14 cellular contexts compared by ENCODE assay signal in the genomic region with DNA sequence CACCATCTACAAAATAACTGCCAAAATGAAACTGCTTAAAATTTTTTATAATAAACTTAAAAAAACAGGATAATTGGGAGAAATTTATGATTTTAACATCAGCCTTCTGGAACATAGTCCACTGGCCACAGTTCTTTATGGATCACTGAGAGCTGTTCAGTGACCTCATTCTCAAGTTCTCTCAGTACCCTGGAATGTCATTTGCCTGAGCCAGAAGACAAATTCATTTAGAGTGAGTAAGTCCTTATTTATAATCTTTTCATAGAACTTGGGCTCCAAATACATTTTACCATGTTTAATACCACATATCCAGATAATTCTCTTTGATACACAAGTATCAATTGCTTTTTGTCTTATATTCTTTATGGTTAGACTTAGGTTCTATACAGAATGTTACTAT.
A peak's percentile ranks its signal among the peaks of the same experiment; 100 is the strongest.
DNase-seq lines count a peak whose midpoint lies in the region; ATAC-seq and TF ChIP-seq lines count a peak whose summit lies in the region.
"Had no signal": no experiment of that assay in that cellular context is flagged by ENCODE, and none has a peak within 500 bp of the region (broad histone marks: within the 10 kb centered on the region; RNA-seq: fewer than 3 reads in every experiment).

No MANE protein-coding gene starts in this region.

- H3K4me1 ChIP-seq in mammary epithelial cell (ENCODE audit: insufficient read depth, low read length) (no peaks in the 10 kb centered on the region), right cardiac atrium (ENCODE audit: control insufficient read depth, insufficient read depth, low read length) (no peaks in the 10 kb centered on the region), thoracic aorta (ENCODE audit: control insufficient read depth in 1 of 2, low read depth in 2 of 2) (peaks cover 21 to 35% of the 10 kb centered on the region in 2 donors)

- TF ChIP-seq CTCF in HFFc6 (IDR thresholded peaks at IDR 0.05) (no peak), mammary epithelial cell (conservative IDR thresholded peaks at IDR 0.05 in 1 of 2, IDR thresholded peaks at IDR 0.05 in 1 of 2; ENCODE audit: extremely low read depth in 1 of 2, insufficient read depth in 1 of 2, low read depth in 1 of 2, low read length in 2 of 2) (no peak), thoracic aorta (IDR thresholded peaks at IDR 0.05) (no peak)

- no peak overlapping the region for H2AFZ ChIP-seq in mammary epithelial cell (ENCODE audit: low read depth, low read length)

- in situ Hi-C loops in mammary epithelial cell (cut with MboI; ENCODE audit: low sequenced_read_pairs in 2 of 2), result no loop called here

- CTCF ChIA-PET in mammary epithelial cell (lab: Charles Lee; ENCODE audit: low non-redundant PET), result no interaction called here

- H3K79me2 ChIP-seq in mammary epithelial cell (ENCODE audit: insufficient read depth, low read length), result no peaks in the 10 kb centered on the region

- H3K27ac ChIP-seq in mammary epithelial cell (ENCODE audit: insufficient read depth, low read depth, low read length), result no peak overlapping the region
- no peak overlapping the region for H3K27ac ChIP-seq in right cardiac atrium (ENCODE audit: low read length)
- H3K27ac ChIP-seq in thoracic aorta, result peak overlapping the region; percentile 93 to 97

- H3K36me3 Mint-ChIP-seq in HFFc6 (ENCODE audit: low read depth), result peaks cover 11% of the 10 kb centered on the region

- H3K36me3 ChIP-seq in mammary epithelial cell (ENCODE audit: insufficient read depth, low read length) (no peaks in the 10 kb centered on the region), thoracic aorta (no peaks in the 10 kb centered on the region)

- dilution Hi-C loops in mammary epithelial cell (cut with HindIII; ENCODE audit: low sequenced_read_pairs), result loop anchor here (5.0 kb wide), 1 partner anchor 71 kb away; no protein-coding TSS in a partner anchor

- peak overlapping the region; percentile 80 for H3K27ac Mint-ChIP-seq in HFFc6
- H3K27ac Mint-ChIP-seq: natural killer cell treated with Interleukin-12 subunit alpha and Interleukin-12 subunit beta and Interleukin-15 and Interleukin-18, amount 100 ng/mL, for 72 hours; type B pancreatic cell had no signal

- intact Hi-C loops in mammary epithelial cell (cut with micrococcal nuclease) (no loop called here), right cardiac atrium (cut with DNase I) (no loop called here)

- DNase-seq in HFFc6 (peak; percentile 89), mammary epithelial cell (peak; percentile 52), right cardiac atrium (no peak), thoracic aorta (ENCODE audit: low spot score) (no peak), DMS53 (lab: John Stamatoyannopoulos, UW) (no peak), DMS79 treated with DMSO at 0.1 percent for 48 hours (lab: John Stamatoyannopoulos, UW) (no peak)
- no peak for DNase-seq in activated CD4-positive, alpha-beta T cell treated with anti-CD3 and anti-CD28 coated beads, Interleukin-2, amount 50 U/mL, for 4 hours
- DNase-seq: activated CD4-positive, alpha-beta T cell treated with anti-CD3 and anti-CD28 coated beads for 48 hours; hypothalamus; NCI-H1105 treated with DMSO at 0.1 percent for 48 hours; stimulated activated CD4-positive, alpha-beta T cell treated with anti-CD3 and anti-CD28 coated beads, Interleukin-4, amount 100 ng/mL, for 1 hour had no signal

- no peaks in the 10 kb centered on the region for H3K27me3 ChIP-seq in mammary epithelial cell (ENCODE audit: insufficient read depth, low read length)
- H3K27me3 ChIP-seq in right cardiac atrium (ENCODE audit: control insufficient read depth, insufficient read depth), result no peaks in the 10 kb centered on the region
- no peaks in the 10 kb centered on the region for H3K27me3 ChIP-seq in thoracic aorta (replicated peaks; ENCODE audit: insufficient read depth)

- H3K4me3 Mint-ChIP-seq in HFFc6, result peak overlapping the region; percentile 53
- H3K4me3 Mint-ChIP-seq: natural killer cell treated with Interleukin-12 subunit alpha and Interleukin-12 subunit beta and Interleukin-15 and Interleukin-18, amount 100 ng/mL, for 72 hours; type B pancreatic cell had no signal

- H3K9ac ChIP-seq in mammary epithelial cell (ENCODE audit: insufficient read depth, low read length), result no peak overlapping the region

- no peak overlapping the region for H3K4me2 ChIP-seq in mammary epithelial cell (ENCODE audit: insufficient read depth, low read depth, low read length)

- ATAC-seq in right cardiac atrium (peak; percentile 79 to 86), thoracic aorta (ENCODE audit: insufficient number of reproducible peaks, low FRiP score, low read depth) (peak; percentile 97), GM18858 (IDR thresholded peaks at IDR 0.05; ENCODE audit: unreplicated experiment) (no peak)
- ATAC-seq: natural killer cell treated with Interleukin-12 subunit alpha and Interleukin-12 subunit beta and Interleukin-15 and Interleukin-18, amount 100 ng/mL, for 72 hours had no signal

- no peaks in the 10 kb centered on the region for H4K20me1 ChIP-seq in mammary epithelial cell (ENCODE audit: insufficient read depth, low read length)

- no peak overlapping the region for H3K4me3 ChIP-seq in mammary epithelial cell (replicated peaks in 1 of 3; ENCODE audit: insufficient read depth in 1 of 3, low read depth in 2 of 3, low read length in 3 of 3)
- no peak overlapping the region for H3K4me3 ChIP-seq in right cardiac atrium (ENCODE audit: low read length)
- peak overlapping the region; percentile 23 for H3K4me3 ChIP-seq in thoracic aorta

- H3K9me3 ChIP-seq in mammary epithelial cell (replicated peaks; ENCODE audit: insufficient read depth, low read length) (no peaks in the 10 kb centered on the region), right cardiac atrium (ENCODE audit: control insufficient read depth, low read length) (no peaks in the 10 kb centered on the region), thoracic aorta (no peaks in the 10 kb centered on the region)

- peaks cover 81% of the 10 kb centered on the region for H3K4me1 Mint-ChIP-seq in HFFc6 (ENCODE audit: low read depth)

- H3K27me3 Mint-ChIP-seq in HFFc6 (ENCODE audit: insufficient read depth), result no peaks in the 10 kb centered on the region; the same call in 1 of the 2 replicates
- H3K27me3 Mint-ChIP-seq: natural killer cell treated with Interleukin-12 subunit alpha and Interleukin-12 subunit beta and Interleukin-15 and Interleukin-18, amount 100 ng/mL, for 72 hours; type B pancreatic cell had no signal

- no peaks in the 10 kb centered on the region for H3K9me3 Mint-ChIP-seq in HFFc6
- H3K9me3 Mint-ChIP-seq: natural killer cell treated with Interleukin-12 subunit alpha and Interleukin-12 subunit beta and Interleukin-15 and Interleukin-18, amount 100 ng/mL, for 72 hours had no signal

- no TSS peak for BruUV-seq in mammary epithelial cell (replicated peaks; lab: Mats Ljungman, UMichigan)

Comparison
In these comparisons a context has a peak if more than half of its experiments do, and no peak if none do; other contexts are left out.
1. DNase-seq: peak in HFFc6 (single experiment) and mammary epithelial cell (single experiment); none in right cardiac atrium (0 of 3), thoracic aorta (single experiment), activated CD4-positive, alpha-beta T cell treated with anti-CD3 and anti-CD28 coated beads, Interleukin-2, amount 50 U/mL, for 4 hours (0 of 2), DMS53 (single experiment) and DMS79 treated with DMSO at 0.1 percent for 48 hours (single experiment).
2. H3K27ac ChIP-seq: peak in thoracic aorta (2 of 2); none in mammary epithelial cell (single experiment) and right cardiac atrium (single experiment).